In the genomic region with DNA sequence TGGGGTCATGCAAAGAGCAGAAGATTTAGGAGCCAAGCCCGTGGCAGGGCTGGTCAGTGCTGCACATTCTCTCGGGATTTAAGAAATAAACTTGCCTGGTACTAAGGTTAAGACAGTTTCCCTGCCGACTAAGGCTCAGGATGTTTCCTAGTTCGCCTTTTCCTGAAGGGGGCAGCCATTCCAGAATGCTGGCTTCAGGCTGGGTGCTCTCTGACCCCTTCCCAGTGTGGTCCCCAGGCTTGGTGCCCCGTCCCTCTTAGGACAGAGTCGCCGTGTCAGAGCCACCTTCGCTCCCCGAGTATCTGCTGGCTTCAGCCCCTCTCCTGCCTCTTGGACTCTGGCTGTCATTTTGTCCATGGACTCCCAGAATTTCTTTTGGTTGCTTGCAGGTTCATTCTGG, we compare ENCODE assay signal across 22 cellular contexts.
"Had no signal": no experiment of that assay in that cellular context is flagged by ENCODE, and none has a peak within 500 bp of the region (broad histone marks: within the 10 kb centered on the region; RNA-seq: fewer than 3 reads in every experiment).

No MANE protein-coding gene starts in this region.

- H3K4me3 Mint-ChIP-seq: activated CD4-positive, alpha-beta T cell treated with anti-CD3 and anti-CD28 coated beads, Interleukin-2, amount 10 ng/mL, durations not matched to agents 7 days and 5 days; activated naive CD8-positive, alpha-beta T cell treated with anti-CD3 and anti-CD28 coated beads for 36 hours; activated T-helper 17 cell treated with anti-CD3 and anti-CD28 coated beads, Interleukin-2, amount 50 U/mL, for 72 hours; nephron progenitor cell; stimulated activated naive CD8-positive, alpha-beta T cell treated with anti-CD3 and anti-CD28 coated beads, Interleukin-15, amount 100 ng/mL, for 72 hours had no signal

- H3K27me3 Mint-ChIP-seq: stimulated activated naive CD8-positive, alpha-beta T cell treated with anti-CD3 and anti-CD28 coated beads, Interleukin-15, amount 100 ng/mL, for 72 hours had no signal

- H3K9me3 Mint-ChIP-seq: activated T-helper 17 cell treated with anti-CD3 and anti-CD28 coated beads, Interleukin-2, amount 50 U/mL, for 72 hours had no signal

- H3K4me1 Mint-ChIP-seq: activated CD4-positive, alpha-beta T cell treated with anti-CD3 and anti-CD28 coated beads, Interleukin-2, amount 10 ng/mL, durations not matched to agents 7 days and 5 days; activated naive CD8-positive, alpha-beta T cell treated with anti-CD3 and anti-CD28 coated beads for 36 hours; activated T-helper 17 cell treated with anti-CD3 and anti-CD28 coated beads, Interleukin-2, amount 50 U/mL, for 72 hours; nephron progenitor cell had no signal

- H3K36me3 Mint-ChIP-seq: activated naive CD8-positive, alpha-beta T cell treated with anti-CD3 and anti-CD28 coated beads for 36 hours had no signal

- H3K27ac Mint-ChIP-seq: activated CD4-positive, alpha-beta T cell treated with anti-CD3 and anti-CD28 coated beads, Interleukin-2, amount 10 ng/mL, durations not matched to agents 7 days and 5 days; activated naive CD8-positive, alpha-beta T cell treated with anti-CD3 and anti-CD28 coated beads for 36 hours; activated T-helper 17 cell treated with anti-CD3 and anti-CD28 coated beads, Interleukin-2, amount 50 U/mL, for 72 hours; nephron progenitor cell; stimulated activated naive CD8-positive, alpha-beta T cell treated with anti-CD3 and anti-CD28 coated beads, Interleukin-15, amount 100 ng/mL, for 72 hours had no signal

- DNase-seq: activated CD4-positive, alpha-beta T cell treated with anti-CD3 and anti-CD28 coated beads, Interleukin-2, amount 10 ng/mL, durations not matched to agents 7 days and 5 days; activated naive CD4-positive, alpha-beta T cell; activated naive CD8-positive, alpha-beta T cell treated with anti-CD3 and anti-CD28 coated beads for 36 hours; amniotic stem cell; dermis blood vessel endothelial cell; effector memory CD4-positive, alpha-beta T cell; left colon; lower lobe of right lung; midbrain; nephron progenitor cell; occipital lobe; psoas muscle; right cardiac atrium; small intestine; stimulated activated CD4-positive, alpha-beta T cell treated with anti-CD3 and anti-CD28 coated beads, Interleukin-4, amount 100 ng/mL, for 1 hour; stimulated activated naive CD8-positive, alpha-beta T cell treated with anti-CD3 and anti-CD28 coated beads, Interleukin-15, amount 100 ng/mL, for 72 hours; T-helper 1 cell; T1000; trophoblast cell had no signal

- H3K79me2 ChIP-seq: hepatocyte had no signal

- H3K36me3 ChIP-seq: lower lobe of right lung had no signal

- H3K27ac ChIP-seq: hepatocyte, lower lobe of right lung, psoas muscle had no signal

- ATAC-seq: activated CD4-positive, CD25-positive, alpha-beta regulatory T cell treated with anti-CD3 and anti-CD28 coated beads, Interleukin-2, amount 50 U/mL, for 24 hours; activated T-helper 17 cell treated with anti-CD3 and anti-CD28 coated beads, Interleukin-2, amount 50 U/mL, for 72 hours; left colon; lower lobe of right lung; psoas muscle; right cardiac atrium; stimulated activated naive CD8-positive, alpha-beta T cell treated with anti-CD3 and anti-CD28 coated beads, Interleukin-15, amount 100 ng/mL, for 72 hours had no signal

- H3K4me1 ChIP-seq: lower lobe of right lung, psoas muscle had no signal

- H3K4me2 ChIP-seq: hepatocyte had no signal

- H3K4me3 ChIP-seq: hepatocyte, lower lobe of right lung, psoas muscle had no signal

- H3K27me3 ChIP-seq: hepatocyte had no signal
